Comparison of ENCODE assay signal across 1 cellular context in the genomic region with DNA sequence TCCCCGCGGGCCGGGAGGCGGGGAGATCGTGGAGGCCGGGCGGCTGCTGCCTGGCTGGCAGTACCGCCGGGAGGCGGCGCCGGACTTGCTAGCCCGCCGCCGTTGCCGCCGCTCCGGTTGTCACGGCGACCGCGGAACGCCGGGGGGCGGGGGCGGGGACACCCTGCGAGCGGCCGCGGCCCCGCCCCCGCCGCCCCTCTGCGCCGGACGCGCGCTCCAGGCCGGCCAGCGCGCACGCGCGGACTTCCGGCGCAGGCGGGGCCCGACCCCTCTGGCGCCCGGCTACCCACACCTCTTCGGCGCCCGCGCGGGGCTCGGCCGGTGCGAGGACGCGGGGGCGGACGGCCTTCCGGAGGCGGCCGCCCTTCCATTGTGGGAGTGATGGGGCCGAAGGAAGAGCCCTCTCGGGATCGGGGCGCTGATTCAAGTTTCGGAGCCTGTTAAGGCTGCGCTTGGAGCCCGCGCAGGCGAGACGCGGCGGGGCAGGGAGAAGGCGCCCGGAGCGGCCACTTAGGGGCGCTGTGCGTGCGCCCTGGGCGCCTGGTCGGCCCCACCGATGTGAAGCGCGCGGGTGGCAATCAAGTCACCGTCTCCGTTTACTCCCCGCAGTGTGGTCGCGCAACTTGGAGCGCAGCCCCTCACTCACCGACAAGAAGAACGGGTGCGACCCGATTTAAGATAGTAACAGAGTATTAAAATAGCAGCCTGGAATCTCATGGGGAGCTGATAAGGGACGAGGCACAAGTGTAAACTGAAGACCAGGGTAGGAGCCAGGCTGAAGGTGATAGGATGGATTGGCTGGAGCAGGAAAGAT.
TF ChIP-seq lines count a peak whose summit lies in the region.

No MANE protein-coding gene starts in this region.

TF ChIP-seq in HepG2, 621 proteins besides CTCF, POLR2A, EP300 and RAD21 (continued from another document and continues in another):
- TF ChIP-seq, protein P1, sequence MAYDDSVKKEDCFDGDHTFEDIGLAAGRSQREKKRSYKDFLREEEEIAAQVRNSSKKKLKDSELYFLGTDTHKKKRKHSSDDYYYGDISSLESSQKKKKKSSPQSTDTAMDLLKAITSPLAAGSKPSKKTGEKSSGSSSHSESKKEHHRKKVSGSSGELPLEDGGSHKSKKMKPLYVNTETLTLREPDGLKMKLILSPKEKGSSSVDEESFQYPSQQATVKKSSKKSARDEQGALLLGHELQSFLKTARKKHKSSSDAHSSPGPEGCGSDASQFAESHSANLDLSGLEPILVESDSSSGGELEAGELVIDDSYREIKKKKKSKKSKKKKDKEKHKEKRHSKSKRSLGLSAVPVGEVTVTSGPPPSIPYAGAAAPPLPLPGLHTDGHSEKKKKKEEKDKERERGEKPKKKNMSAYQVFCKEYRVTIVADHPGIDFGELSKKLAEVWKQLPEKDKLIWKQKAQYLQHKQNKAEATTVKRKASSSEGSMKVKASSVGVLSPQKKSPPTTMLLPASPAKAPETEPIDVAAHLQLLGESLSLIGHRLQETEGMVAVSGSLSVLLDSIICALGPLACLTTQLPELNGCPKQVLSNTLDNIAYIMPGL (CRISPR knock-in tag; IDR thresholded peaks at IDR 0.05; ENCODE audit: borderline replicate concordance in 1 of 2, low read depth in 1 of 2): peak; percentile 84 to 96; a peak in 3 of 4 replicates
- TF ChIP-seq ETV5 (CRISPR knock-in tag; IDR thresholded peaks at IDR 0.05; ENCODE audit: borderline replicate concordance) (peak; percentile 24; the same call in 1 of the 2 replicates), RBFOX2 (IDR thresholded peaks at IDR 0.05; ENCODE audit: low read depth, low read length) (peak; percentile 73), SATB2 (CRISPR knock-in tag; IDR thresholded peaks at IDR 0.05) (0 out of 2 replicates have a peak, but pooled peaks have one; percentile 57), KDM5A (IDR thresholded peaks at IDR 0.05; ENCODE audit: borderline replicate concordance, low read length) (peak; percentile 51; the same call in 1 of the 2 replicates), NR2F6 (IDR thresholded peaks at IDR 0.05) (no peak), NR2F6 (CRISPR knock-in tag; IDR thresholded peaks at IDR 0.05) (no peak), ZSCAN31 (CRISPR knock-in tag; IDR thresholded peaks at IDR 0.05; ENCODE audit: low read depth) (peak; percentile 60; the same call in 1 of the 2 replicates), KLF12 (CRISPR knock-in tag; IDR thresholded peaks at IDR 0.05; ENCODE audit: borderline replicate concordance) (0 out of 2 replicates have a peak, but pooled peaks have one; percentile 35), ZFP62 (CRISPR knock-in tag; IDR thresholded peaks at IDR 0.05) (no peak)
- TF ChIP-seq, protein P2, sequence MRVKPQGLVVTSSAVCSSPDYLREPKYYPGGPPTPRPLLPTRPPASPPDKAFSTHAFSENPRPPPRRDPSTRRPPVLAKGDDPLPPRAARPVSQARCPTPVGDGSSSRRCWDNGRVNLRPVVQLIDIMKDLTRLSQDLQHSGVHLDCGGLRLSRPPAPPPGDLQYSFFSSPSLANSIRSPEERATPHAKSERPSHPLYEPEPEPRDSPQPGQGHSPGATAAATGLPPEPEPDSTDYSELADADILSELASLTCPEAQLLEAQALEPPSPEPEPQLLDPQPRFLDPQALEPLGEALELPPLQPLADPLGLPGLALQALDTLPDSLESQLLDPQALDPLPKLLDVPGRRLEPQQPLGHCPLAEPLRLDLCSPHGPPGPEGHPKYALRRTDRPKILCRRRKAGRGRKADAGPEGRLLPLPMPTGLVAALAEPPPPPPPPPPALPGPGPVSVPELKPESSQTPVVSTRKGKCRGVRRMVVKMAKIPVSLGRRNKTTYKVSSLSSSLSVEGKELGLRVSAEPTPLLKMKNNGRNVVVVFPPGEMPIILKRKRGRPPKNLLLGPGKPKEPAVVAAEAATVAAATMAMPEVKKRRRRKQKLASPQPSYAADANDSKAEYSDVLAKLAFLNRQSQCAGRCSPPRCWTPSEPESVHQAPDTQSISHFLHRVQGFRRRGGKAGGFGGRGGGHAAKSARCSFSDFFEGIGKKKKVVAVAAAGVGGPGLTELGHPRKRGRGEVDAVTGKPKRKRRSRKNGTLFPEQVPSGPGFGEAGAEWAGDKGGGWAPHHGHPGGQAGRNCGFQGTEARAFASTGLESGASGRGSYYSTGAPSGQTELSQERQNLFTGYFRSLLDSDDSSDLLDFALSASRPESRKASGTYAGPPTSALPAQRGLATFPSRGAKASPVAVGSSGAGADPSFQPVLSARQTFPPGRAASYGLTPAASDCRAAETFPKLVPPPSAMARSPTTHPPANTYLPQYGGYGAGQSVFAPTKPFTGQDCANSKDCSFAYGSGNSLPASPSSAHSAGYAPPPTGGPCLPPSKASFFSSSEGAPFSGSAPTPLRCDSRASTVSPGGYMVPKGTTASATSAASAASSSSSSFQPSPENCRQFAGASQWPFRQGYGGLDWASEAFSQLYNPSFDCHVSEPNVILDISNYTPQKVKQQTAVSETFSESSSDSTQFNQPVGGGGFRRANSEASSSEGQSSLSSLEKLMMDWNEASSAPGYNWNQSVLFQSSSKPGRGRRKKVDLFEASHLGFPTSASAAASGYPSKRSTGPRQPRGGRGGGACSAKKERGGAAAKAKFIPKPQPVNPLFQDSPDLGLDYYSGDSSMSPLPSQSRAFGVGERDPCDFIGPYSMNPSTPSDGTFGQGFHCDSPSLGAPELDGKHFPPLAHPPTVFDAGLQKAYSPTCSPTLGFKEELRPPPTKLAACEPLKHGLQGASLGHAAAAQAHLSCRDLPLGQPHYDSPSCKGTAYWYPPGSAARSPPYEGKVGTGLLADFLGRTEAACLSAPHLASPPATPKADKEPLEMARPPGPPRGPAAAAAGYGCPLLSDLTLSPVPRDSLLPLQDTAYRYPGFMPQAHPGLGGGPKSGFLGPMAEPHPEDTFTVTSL (CRISPR knock-in tag; IDR thresholded peaks at IDR 0.05; ENCODE audit: borderline replicate concordance): peak; percentile 56; the same call in 1 of the 2 replicates
- TF ChIP-seq, protein P3, sequence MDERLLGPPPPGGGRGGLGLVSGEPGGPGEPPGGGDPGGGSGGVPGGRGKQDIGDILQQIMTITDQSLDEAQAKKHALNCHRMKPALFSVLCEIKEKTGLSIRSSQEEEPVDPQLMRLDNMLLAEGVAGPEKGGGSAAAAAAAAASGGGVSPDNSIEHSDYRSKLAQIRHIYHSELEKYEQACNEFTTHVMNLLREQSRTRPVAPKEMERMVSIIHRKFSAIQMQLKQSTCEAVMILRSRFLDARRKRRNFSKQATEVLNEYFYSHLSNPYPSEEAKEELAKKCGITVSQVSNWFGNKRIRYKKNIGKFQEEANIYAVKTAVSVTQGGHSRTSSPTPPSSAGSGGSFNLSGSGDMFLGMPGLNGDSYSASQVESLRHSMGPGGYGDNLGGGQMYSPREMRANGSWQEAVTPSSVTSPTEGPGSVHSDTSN (CRISPR knock-in tag; IDR thresholded peaks at IDR 0.05): no peak
- TF ChIP-seq, protein P4, sequence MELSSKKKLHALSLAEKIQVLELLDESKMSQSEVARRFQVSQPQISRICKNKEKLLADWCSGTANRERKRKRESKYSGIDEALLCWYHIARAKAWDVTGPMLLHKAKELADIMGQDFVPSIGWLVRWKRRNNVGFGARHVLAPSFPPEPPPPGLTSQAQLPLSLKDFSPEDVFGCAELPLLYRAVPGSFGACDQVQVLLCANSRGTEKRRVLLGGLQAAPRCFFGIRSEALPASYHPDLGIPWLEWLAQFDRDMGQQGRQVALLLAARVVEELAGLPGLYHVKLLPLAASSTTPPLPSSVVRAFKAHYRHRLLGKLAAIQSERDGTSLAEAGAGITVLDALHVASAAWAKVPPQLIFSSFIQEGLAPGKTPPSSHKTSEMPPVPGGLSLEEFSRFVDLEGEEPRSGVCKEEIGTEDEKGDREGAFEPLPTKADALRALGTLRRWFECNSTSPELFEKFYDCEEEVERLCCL (CRISPR knock-in tag; IDR thresholded peaks at IDR 0.05; ENCODE audit: borderline replicate concordance): no peak
- TF ChIP-seq, protein P5, sequence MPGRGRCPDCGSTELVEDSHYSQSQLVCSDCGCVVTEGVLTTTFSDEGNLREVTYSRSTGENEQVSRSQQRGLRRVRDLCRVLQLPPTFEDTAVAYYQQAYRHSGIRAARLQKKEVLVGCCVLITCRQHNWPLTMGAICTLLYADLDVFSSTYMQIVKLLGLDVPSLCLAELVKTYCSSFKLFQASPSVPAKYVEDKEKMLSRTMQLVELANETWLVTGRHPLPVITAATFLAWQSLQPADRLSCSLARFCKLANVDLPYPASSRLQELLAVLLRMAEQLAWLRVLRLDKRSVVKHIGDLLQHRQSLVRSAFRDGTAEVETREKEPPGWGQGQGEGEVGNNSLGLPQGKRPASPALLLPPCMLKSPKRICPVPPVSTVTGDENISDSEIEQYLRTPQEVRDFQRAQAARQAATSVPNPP (CRISPR knock-in tag; IDR thresholded peaks at IDR 0.05): no peak
- TF ChIP-seq, protein P6, sequence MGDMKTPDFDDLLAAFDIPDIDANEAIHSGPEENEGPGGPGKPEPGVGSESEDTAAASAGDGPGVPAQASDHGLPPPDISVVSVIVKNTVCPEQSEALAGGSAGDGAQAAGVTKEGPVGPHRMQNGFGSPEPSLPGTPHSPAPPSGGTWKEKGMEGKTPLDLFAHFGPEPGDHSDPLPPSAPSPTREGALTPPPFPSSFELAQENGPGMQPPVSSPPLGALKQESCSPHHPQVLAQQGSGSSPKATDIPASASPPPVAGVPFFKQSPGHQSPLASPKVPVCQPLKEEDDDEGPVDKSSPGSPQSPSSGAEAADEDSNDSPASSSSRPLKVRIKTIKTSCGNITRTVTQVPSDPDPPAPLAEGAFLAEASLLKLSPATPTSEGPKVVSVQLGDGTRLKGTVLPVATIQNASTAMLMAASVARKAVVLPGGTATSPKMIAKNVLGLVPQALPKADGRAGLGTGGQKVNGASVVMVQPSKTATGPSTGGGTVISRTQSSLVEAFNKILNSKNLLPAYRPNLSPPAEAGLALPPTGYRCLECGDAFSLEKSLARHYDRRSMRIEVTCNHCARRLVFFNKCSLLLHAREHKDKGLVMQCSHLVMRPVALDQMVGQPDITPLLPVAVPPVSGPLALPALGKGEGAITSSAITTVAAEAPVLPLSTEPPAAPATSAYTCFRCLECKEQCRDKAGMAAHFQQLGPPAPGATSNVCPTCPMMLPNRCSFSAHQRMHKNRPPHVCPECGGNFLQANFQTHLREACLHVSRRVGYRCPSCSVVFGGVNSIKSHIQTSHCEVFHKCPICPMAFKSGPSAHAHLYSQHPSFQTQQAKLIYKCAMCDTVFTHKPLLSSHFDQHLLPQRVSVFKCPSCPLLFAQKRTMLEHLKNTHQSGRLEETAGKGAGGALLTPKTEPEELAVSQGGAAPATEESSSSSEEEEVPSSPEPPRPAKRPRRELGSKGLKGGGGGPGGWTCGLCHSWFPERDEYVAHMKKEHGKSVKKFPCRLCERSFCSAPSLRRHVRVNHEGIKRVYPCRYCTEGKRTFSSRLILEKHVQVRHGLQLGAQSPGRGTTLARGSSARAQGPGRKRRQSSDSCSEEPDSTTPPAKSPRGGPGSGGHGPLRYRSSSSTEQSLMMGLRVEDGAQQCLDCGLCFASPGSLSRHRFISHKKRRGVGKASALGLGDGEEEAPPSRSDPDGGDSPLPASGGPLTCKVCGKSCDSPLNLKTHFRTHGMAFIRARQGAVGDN (CRISPR knock-in tag; IDR thresholded peaks at IDR 0.05): peak; percentile 82
- TF ChIP-seq, protein P7, sequence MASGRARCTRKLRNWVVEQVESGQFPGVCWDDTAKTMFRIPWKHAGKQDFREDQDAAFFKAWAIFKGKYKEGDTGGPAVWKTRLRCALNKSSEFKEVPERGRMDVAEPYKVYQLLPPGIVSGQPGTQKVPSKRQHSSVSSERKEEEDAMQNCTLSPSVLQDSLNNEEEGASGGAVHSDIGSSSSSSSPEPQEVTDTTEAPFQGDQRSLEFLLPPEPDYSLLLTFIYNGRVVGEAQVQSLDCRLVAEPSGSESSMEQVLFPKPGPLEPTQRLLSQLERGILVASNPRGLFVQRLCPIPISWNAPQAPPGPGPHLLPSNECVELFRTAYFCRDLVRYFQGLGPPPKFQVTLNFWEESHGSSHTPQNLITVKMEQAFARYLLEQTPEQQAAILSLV (CRISPR knock-in tag; IDR thresholded peaks at IDR 0.05; ENCODE audit: borderline replicate concordance): 0 out of 2 replicates have a peak, but pooled peaks have one; percentile 62
- TF ChIP-seq, protein P8, sequence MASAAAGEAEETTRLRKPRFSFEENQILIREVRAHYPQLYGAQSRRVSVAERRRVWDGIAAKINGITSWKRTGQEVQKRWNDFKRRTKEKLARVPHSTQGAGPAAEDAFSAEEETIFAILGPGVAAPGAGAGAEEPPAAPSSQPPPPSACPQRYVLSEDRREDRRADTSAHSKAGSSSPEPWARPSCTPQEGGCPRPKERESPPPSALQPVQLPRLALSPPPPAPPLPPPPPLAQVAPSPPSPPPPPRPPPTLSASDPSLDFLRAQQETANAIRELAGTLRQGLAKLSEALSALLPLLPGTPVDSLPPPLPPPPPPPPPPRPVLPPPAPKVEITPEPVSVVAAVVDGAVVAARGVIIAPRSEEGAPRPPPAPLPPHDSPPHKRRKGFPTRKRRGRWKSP (CRISPR knock-in tag; IDR thresholded peaks at IDR 0.05): peak; percentile 95; the same call in 1 of the 2 replicates
- TF ChIP-seq, protein P9, sequence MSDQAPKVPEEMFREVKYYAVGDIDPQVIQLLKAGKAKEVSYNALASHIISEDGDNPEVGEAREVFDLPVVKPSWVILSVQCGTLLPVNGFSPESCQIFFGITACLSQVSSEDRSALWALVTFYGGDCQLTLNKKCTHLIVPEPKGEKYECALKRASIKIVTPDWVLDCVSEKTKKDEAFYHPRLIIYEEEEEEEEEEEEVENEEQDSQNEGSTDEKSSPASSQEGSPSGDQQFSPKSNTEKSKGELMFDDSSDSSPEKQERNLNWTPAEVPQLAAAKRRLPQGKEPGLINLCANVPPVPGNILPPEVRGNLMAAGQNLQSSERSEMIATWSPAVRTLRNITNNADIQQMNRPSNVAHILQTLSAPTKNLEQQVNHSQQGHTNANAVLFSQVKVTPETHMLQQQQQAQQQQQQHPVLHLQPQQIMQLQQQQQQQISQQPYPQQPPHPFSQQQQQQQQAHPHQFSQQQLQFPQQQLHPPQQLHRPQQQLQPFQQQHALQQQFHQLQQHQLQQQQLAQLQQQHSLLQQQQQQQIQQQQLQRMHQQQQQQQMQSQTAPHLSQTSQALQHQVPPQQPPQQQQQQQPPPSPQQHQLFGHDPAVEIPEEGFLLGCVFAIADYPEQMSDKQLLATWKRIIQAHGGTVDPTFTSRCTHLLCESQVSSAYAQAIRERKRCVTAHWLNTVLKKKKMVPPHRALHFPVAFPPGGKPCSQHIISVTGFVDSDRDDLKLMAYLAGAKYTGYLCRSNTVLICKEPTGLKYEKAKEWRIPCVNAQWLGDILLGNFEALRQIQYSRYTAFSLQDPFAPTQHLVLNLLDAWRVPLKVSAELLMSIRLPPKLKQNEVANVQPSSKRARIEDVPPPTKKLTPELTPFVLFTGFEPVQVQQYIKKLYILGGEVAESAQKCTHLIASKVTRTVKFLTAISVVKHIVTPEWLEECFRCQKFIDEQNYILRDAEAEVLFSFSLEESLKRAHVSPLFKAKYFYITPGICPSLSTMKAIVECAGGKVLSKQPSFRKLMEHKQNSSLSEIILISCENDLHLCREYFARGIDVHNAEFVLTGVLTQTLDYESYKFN (CRISPR knock-in tag; conservative IDR thresholded peaks at IDR 0.05): no peak
